19 cellular contexts compared by ENCODE assay signal in genomic region chr5:109708813-109709212, GRCh38. TPM values are rescaled to one million over a fixed set of nuclear protein-coding genes. Genes with fewer than 3 reads are reported as not detected.
DNase-seq lines count a peak whose midpoint lies in the region; ATAC-seq, FAIRE-seq and TF ChIP-seq lines count a peak whose summit lies in the region.
"Had no signal": no experiment of that assay in that cellular context is flagged by ENCODE, and none has a peak within 500 bp of the region (broad histone marks: within the 10 kb centered on the region; RNA-seq: fewer than 3 reads in every experiment).

No MANE protein-coding gene starts in this region.

- H2BK5ac ChIP-seq in trophoblast cell (ENCODE audit: low read depth, low read length, poor library complexity) = no peak overlapping the region

- H3K18ac ChIP-seq in trophoblast cell (ENCODE audit: low read length) = no peak overlapping the region

- ATAC-seq in HepG2 = peak; percentile 31
- ATAC-seq in stimulated activated memory B cell treated with anti-CD40 and anti-IgM and Interleukin-4, amounts not matched to agents 10 μg/mL and 1 μg/mL and 100 μg/mL, for 72 hours = no peak
- no peak for ATAC-seq in SK-N-SH treated with all-trans-retinoic acid at 6 μM for 48 hours
- ATAC-seq: GM12878 had no signal

- H3K27ac Mint-ChIP-seq in Caco-2 (ENCODE audit: unreplicated experiment) = peak overlapping the region; percentile 32
- H3K27ac Mint-ChIP-seq in stimulated activated memory B cell treated with anti-CD40 and anti-IgM and Interleukin-4, amounts not matched to agents 10 μg/mL and 1 μg/mL and 100 μg/mL, for 72 hours = no peak overlapping the region
- H3K27ac Mint-ChIP-seq: HFFc6 had no signal

- no peak overlapping the region for H4K8ac ChIP-seq in trophoblast cell (ENCODE audit: low read depth, low read length)

- no peak overlapping the region for H2BK120ac ChIP-seq in trophoblast cell (ENCODE audit: insufficient read depth, low read length, poor library complexity)

- BruUV-seq in Caco-2 (replicated peaks; lab: Mats Ljungman, UMichigan) (no TSS peak), HepG2 (replicated peaks; lab: Mats Ljungman, UMichigan) (no TSS peak)

- TF ChIP-seq POLR2A in adrenal gland (IDR thresholded peaks at IDR 0.05) (no peak), HepG2 (IDR thresholded peaks at IDR 0.05; ENCODE audit: insufficient read depth in 1 of 2, low read depth in 2 of 2, low read length in 2 of 2) (no peak)

- H2AFZ ChIP-seq in HepG2 (ENCODE audit: low read length) = no peak overlapping the region
- no peak overlapping the region for H2AFZ ChIP-seq in trophoblast cell (ENCODE audit: insufficient read depth, low read length, poor library complexity)

- H4K91ac ChIP-seq in trophoblast cell (ENCODE audit: low read depth, low read length) = no peak overlapping the region

- no peak overlapping the region for H3K23ac ChIP-seq in trophoblast cell (ENCODE audit: low read length)

- peaks cover 5% of the 10 kb centered on the region for H3K36me3 Mint-ChIP-seq in Caco-2 (ENCODE audit: insufficient read depth, unreplicated experiment)
- H3K36me3 Mint-ChIP-seq in stimulated activated memory B cell treated with anti-CD40 and anti-IgM and Interleukin-4, amounts not matched to agents 10 μg/mL and 1 μg/mL and 100 μg/mL, for 72 hours = peaks cover 38% of the 10 kb centered on the region

- peaks cover 41% of the 10 kb centered on the region for H4K20me1 ChIP-seq in HepG2 (ENCODE audit: insufficient read depth, low read length)

- H3K4me1 ChIP-seq in Caco-2 = peaks cover 52% of the 10 kb centered on the region
- H3K4me1 ChIP-seq in adrenal gland (replicated peaks in 1 of 2) = peaks cover 25 to 37% of the 10 kb centered on the region in 2 donors
- peaks cover 44% of the 10 kb centered on the region for H3K4me1 ChIP-seq in HepG2 (ENCODE audit: insufficient read depth, low read length)
- H3K4me1 ChIP-seq in trophoblast cell (ENCODE audit: control insufficient read depth in 1 of 2, insufficient read depth in 2 of 2, low read length in 2 of 2) = peaks cover 12 to 19% of the 10 kb centered on the region in 2 experiments
- H3K4me1 ChIP-seq: BLaER1 had no signal

- no peak for TF ChIP-seq RAD21 in HepG2 (CRISPR knock-in tag; IDR thresholded peaks at IDR 0.05)

- intact Hi-C loops in Caco-2 (cut with micrococcal nuclease; ENCODE audit: unreplicated experiment) = no loop called here
- intact Hi-C loops in adrenal gland (cut with DNase I) = no loop called here
- intact Hi-C loops in HepG2 (cut with micrococcal nuclease; ENCODE audit: unreplicated experiment) = no loop called here

- H3K27me3 ChIP-seq in Caco-2 (replicated peaks; ENCODE audit: control insufficient read depth, insufficient read depth, low read length) (no peaks in the 10 kb centered on the region), adrenal gland (no peaks in the 10 kb centered on the region), HepG2 (ENCODE audit: control insufficient read depth in 1 of 2, insufficient read depth in 2 of 2, low read length in 2 of 2) (no peaks in the 10 kb centered on the region), trophoblast cell (ENCODE audit: insufficient read depth, low read length) (no peaks in the 10 kb centered on the region)
- H3K27me3 ChIP-seq: BLaER1 had no signal

- no peak overlapping the region for H4K12ac ChIP-seq in trophoblast cell (ENCODE audit: low read depth, low read length)

- DNase-seq in Caco-2 (no peak), adrenal gland (no peak), HepG2 (ENCODE audit: low spot score) (no peak), trophoblast cell (no peak), cerebellar cortex (ENCODE audit: low spot score) (no peak), RPMI8226 (no peak)
- DNase-seq: 8988T, AML-193, Calu3, DMS79, HCEC 1CT, HFFc6, IMR-90 had no signal

- H3K9ac ChIP-seq in HepG2 (ENCODE audit: insufficient read depth, low read depth, low read length) (no peak overlapping the region), trophoblast cell (ENCODE audit: low read length) (no peak overlapping the region)
- H3K9ac ChIP-seq: BLaER1 had no signal

- H3K9me3 ChIP-seq in Caco-2 (no peaks in the 10 kb centered on the region), adrenal gland (replicated peaks in 1 of 3) (no peaks in the 10 kb centered on the region), HepG2 (ENCODE audit: low read length) (no peaks in the 10 kb centered on the region), trophoblast cell (ENCODE audit: insufficient read depth, low read depth, low read length) (no peaks in the 10 kb centered on the region)

- CTCF ChIA-PET in Caco-2 (lab: Charles Lee) (interaction anchor here (1.5 kb wide), 1 partner anchor 20 kb away, joined by 4 read pairs; no protein-coding TSS in a partner anchor), HepG2 (lab: Yijun Ruan, JAX; ENCODE audit: low intra/inter-chr PET ratio, low total read pairs) (no interaction called here)

- H3K79me2 ChIP-seq in HepG2 (ENCODE audit: insufficient read depth, low read length) (peaks cover 94% of the 10 kb centered on the region), trophoblast cell (ENCODE audit: control insufficient read depth, insufficient read depth, low read length, poor library complexity) (peaks cover 10% of the 10 kb centered on the region)

- H3K4me2 ChIP-seq in HepG2 (ENCODE audit: low read depth, low read length) (peak overlapping the region; percentile 36), trophoblast cell (ENCODE audit: low read length) (no peak overlapping the region)
- H3K4me2 ChIP-seq: BLaER1 had no signal

- H3K27me3 Mint-ChIP-seq in Caco-2 (ENCODE audit: insufficient read depth, unreplicated experiment) = no peaks in the 10 kb centered on the region
- no peaks in the 10 kb centered on the region for H3K27me3 Mint-ChIP-seq in stimulated activated memory B cell treated with anti-CD40 and anti-IgM and Interleukin-4, amounts not matched to agents 10 μg/mL and 1 μg/mL and 100 μg/mL, for 72 hours

- TF ChIP-seq CTCF in Caco-2 (IDR thresholded peaks at IDR 0.05; ENCODE audit: insufficient read depth in 1 of 2, low read depth in 1 of 2, low read length in 1 of 2, severe bottlenecking in 1 of 2, unreplicated experiment in 1 of 2) = no peak
- no peak for TF ChIP-seq CTCF in adrenal gland (IDR thresholded peaks at IDR 0.05)
- TF ChIP-seq CTCF in HepG2 (CRISPR knock-in tag; IDR thresholded peaks at IDR 0.05) = no peak

- 98 to 100% (median 100%) methylated on average over 2 of the region's 2 CpGs for WGBS in adrenal gland, 4 donors
- 100% methylated on average over 2 of the region's 2 CpGs for WGBS in HepG2 (ENCODE audit: low lambda C conversion rate)
- WGBS in trophoblast cell (ENCODE audit: extremely low coverage, insufficient coverage, insufficient read length) = no CpG with 5 or more reads among the region's 2 CpGs

- H3K27ac ChIP-seq in adrenal gland = peak overlapping the region in 4 of 5 donors; percentile 36 to 81 (median 58)
- peak overlapping the region; percentile 9 for H3K27ac ChIP-seq in HepG2 (ENCODE audit: extremely low read length, insufficient read depth, low read length)
- no peak overlapping the region for H3K27ac ChIP-seq in trophoblast cell (ENCODE audit: low read depth, low read length)
- H3K27ac ChIP-seq: BLaER1 had no signal

- H3K4me3 ChIP-seq in Caco-2 (ENCODE audit: low read depth, low read length) = no peak overlapping the region
- H3K4me3 ChIP-seq in adrenal gland = no peak overlapping the region
- H3K4me3 ChIP-seq in HepG2 (replicated peaks in 1 of 3; ENCODE audit: insufficient read depth in 1 of 3, low read depth in 2 of 3, low read length in 3 of 3) = no peak overlapping the region
- H3K4me3 ChIP-seq in trophoblast cell (ENCODE audit: low read depth, low read length) = no peak overlapping the region
- H3K4me3 ChIP-seq: BLaER1, GM12878 had no signal

- H3K4me3 Mint-ChIP-seq in Caco-2 (ENCODE audit: unreplicated experiment) = peak overlapping the region; percentile 18
- H3K4me3 Mint-ChIP-seq in stimulated activated memory B cell treated with anti-CD40 and anti-IgM and Interleukin-4, amounts not matched to agents 10 μg/mL and 1 μg/mL and 100 μg/mL, for 72 hours = no peak overlapping the region
- H3K4me3 Mint-ChIP-seq: HFFc6 had no signal

- H3K14ac ChIP-seq in trophoblast cell (ENCODE audit: low read length) = no peak overlapping the region

- no peak overlapping the region for H2BK12ac ChIP-seq in trophoblast cell (ENCODE audit: low read length)

- H3K4me1 Mint-ChIP-seq in Caco-2 (ENCODE audit: low read depth, unreplicated experiment) = peaks cover 31% of the 10 kb centered on the region
- peaks cover 70% of the 10 kb centered on the region for H3K4me1 Mint-ChIP-seq in stimulated activated memory B cell treated with anti-CD40 and anti-IgM and Interleukin-4, amounts not matched to agents 10 μg/mL and 1 μg/mL and 100 μg/mL, for 72 hours

- peak overlapping the region; percentile 83 for H3K4ac ChIP-seq in trophoblast cell (ENCODE audit: low read depth, low read length)

- in situ Hi-C loops in HepG2 (cut with HindIII; ENCODE audit: extremely low pct_ligation_motif_present, low pct_unique_long_range_greater_than_20kb) = no loop called here

- H3K79me1 ChIP-seq in trophoblast cell (ENCODE audit: low read length) = peaks cover 10% of the 10 kb centered on the region

- H3K9me3 Mint-ChIP-seq in Caco-2 (ENCODE audit: unreplicated experiment) = no peaks in the 10 kb centered on the region
- H3K9me3 Mint-ChIP-seq in stimulated activated memory B cell treated with anti-CD40 and anti-IgM and Interleukin-4, amounts not matched to agents 10 μg/mL and 1 μg/mL and 100 μg/mL, for 72 hours = no peaks in the 10 kb centered on the region
- H3K9me3 Mint-ChIP-seq: HFFc6 had no signal

- POLR2A ChIA-PET in Caco-2 (lab: Charles Lee) = no interaction called here
- POLR2A ChIA-PET in HepG2 (lab: Yijun Ruan, JAX) = interaction anchor here (1.5 to 2.7 kb wide), 2 partner anchors 14 to 19 kb away, joined by 5 to 10 read pairs; partner anchors contain the start of gene MAN2A1

- TF ChIP-seq EP300 in HepG2 (IDR thresholded peaks at IDR 0.05; ENCODE audit: low read depth in 2 of 2, low read length in 2 of 2) = no peak
- TF ChIP-seq EP300 in HepG2 (CRISPR knock-in tag; IDR thresholded peaks at IDR 0.05; ENCODE audit: borderline replicate concordance) = no peak

- FAIRE-seq in HepG2 (lab: Jason Lieb, UNC) = no peak
- FAIRE-seq: GM12878, GM18507, H1 had no signal

- no peak overlapping the region for H2AK5ac ChIP-seq in trophoblast cell (ENCODE audit: low read length)

- H3K36me3 ChIP-seq in Caco-2 (ENCODE audit: control insufficient read depth, insufficient read depth, low read length) (no peaks in the 10 kb centered on the region), adrenal gland (replicated peaks in 1 of 2) (no peaks in the 10 kb centered on the region), HepG2 (replicated peaks in 1 of 2; ENCODE audit: control insufficient read depth in 1 of 2, insufficient read depth in 2 of 2, low read length in 2 of 2) (peaks cover 3% of the 10 kb centered on the region in 2 experiments; a peak in 2 of 5 replicates), trophoblast cell (ENCODE audit: control insufficient read depth in 1 of 2, insufficient read depth in 2 of 2, low read length in 2 of 2) (no peaks in the 10 kb centered on the region)

RNA-seq across cellular contexts. Expression of gene MAN2A1, which starts 19.1 kb away (rescaled TPM):
- 57.3 and 57.7 TPM in 2 replicates for total RNA-seq in Caco-2 (2022)
- total RNA-seq in adrenal gland = 100 to 1,000 TPM in 2 of 8 donors, 10 to 100 TPM in 6; 56.4 to 122 (median 88.6) TPM
- 10 to 100 TPM; 11.7 to 51.0 (median 14.2) TPM for polyA plus RNA-seq in adrenal gland
- 55.0 and 80.5 TPM in 2 replicates for total RNA-seq in HepG2 (2016; rRNA removed; fragmentation: Illumina TruSeq; extraction: Trizol)
- total RNA-seq in HepG2 (2016; cell fraction: cytosol; rRNA removed; fragmentation: Illumina TruSeq; extraction: Trizol; ENCODE audit: low read depth) = 72.2 and 78.9 TPM in 2 replicates
- 51.9 and 82.4 TPM in 2 replicates for total RNA-seq in HepG2 (2016; cell fraction: insoluble cytoplasmic fraction; rRNA removed; fragmentation: Illumina TruSeq; extraction: Trizol)
- 32.4 and 37.5 TPM in 2 replicates for total RNA-seq in HepG2 (2016; cell fraction: membrane; rRNA removed; fragmentation: Illumina TruSeq; extraction: Trizol)
- total RNA-seq in HepG2 (2016; cell fraction: nucleus; rRNA removed; fragmentation: Illumina TruSeq; extraction: Trizol) = 133 and 143 TPM in 2 replicates
- 56.2 and 58.1 TPM in 2 replicates for polyA plus RNA-seq in HepG2 (2011; rRNA removed)
- 22.6 and 40.2 TPM in 2 replicates for polyA plus RNA-seq in HepG2 (2011; cell fraction: cytosol; rRNA removed)
- 28.0 and 37.9 TPM in 2 replicates for polyA plus RNA-seq in HepG2 (2011; cell fraction: nucleus; rRNA removed)
- 76.9 and 89.0 TPM in 2 replicates for polyA plus RNA-seq in HepG2 (2012)
- 1.9 and 2.2 TPM in 2 replicates for polyA plus RNA-seq in HepG2 (2016; cell fraction: cytosol; fragmentation: Illumina TruSeq; extraction: Trizol; ENCODE audit: low read depth)
- 28.4 and 30.3 TPM in 2 replicates for polyA plus RNA-seq in HepG2 (2016; cell fraction: insoluble cytoplasmic fraction; fragmentation: Illumina TruSeq; extraction: Trizol; ENCODE audit: low read depth)
- polyA plus RNA-seq in HepG2 (2016; cell fraction: membrane; fragmentation: Illumina TruSeq; extraction: Trizol; ENCODE audit: low read depth) = 5.1 and 6.9 TPM in 2 replicates
- polyA plus RNA-seq in HepG2 (2016; cell fraction: nucleus; fragmentation: Illumina TruSeq; extraction: Trizol; ENCODE audit: insufficient read depth, low read depth) = 91.6 and 95.2 TPM in 2 replicates
- polyA minus RNA-seq in HepG2 (2011; rRNA and poly(A)+ RNA removed; ENCODE audit: low replicate concordance) = 47.8 and 93.4 TPM in 2 replicates
- polyA minus RNA-seq in HepG2 (2011; cell fraction: cytosol; rRNA and poly(A)+ RNA removed) = 110 and 149 TPM in 2 replicates
- 230 and 293 TPM in 2 replicates for polyA minus RNA-seq in HepG2 (2011; cell fraction: nucleus; rRNA and poly(A)+ RNA removed)
- 61.9 and 66.5 TPM in 2 replicates for polyA plus RNA-seq in trophoblast cell (2013)
